ENCODE assay signal across 22 cellular contexts in the genomic region with DNA sequence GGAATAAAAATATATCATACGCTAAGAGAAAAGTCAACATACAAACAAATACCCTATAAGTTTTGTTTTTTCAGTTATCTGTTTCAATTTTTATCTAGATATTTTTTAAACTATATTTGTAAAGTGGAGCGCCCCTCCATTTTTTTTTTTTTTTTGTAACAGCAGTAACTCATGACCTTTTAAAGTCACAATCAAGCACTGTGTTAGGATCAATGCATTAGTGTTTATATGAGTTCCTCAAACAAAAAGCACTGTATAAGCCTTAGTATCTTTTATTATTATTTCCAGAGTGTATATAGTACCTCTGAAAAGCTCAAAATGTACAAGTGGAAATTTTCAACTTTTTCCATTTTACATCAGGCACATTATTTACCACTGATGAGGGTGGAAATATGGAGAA. TPM values are rescaled to one million over a fixed set of nuclear protein-coding genes. Genes with fewer than 3 reads are reported as not detected.
A peak's percentile ranks its signal among the peaks of the same experiment; 100 is the strongest.
DNase-seq lines count a peak whose midpoint lies in the region; ATAC-seq, FAIRE-seq and TF ChIP-seq lines count a peak whose summit lies in the region.
"Had no signal": no experiment of that assay in that cellular context is flagged by ENCODE, and none has a peak within 500 bp of the region (broad histone marks: within the 10 kb centered on the region; RNA-seq: fewer than 3 reads in every experiment).

No MANE protein-coding gene starts in this region.

- in situ Hi-C loops in SK-MEL-5 (cut with HindIII; ENCODE audit: low pct_unique_long_range_greater_than_20kb, low sequenced_read_pairs): no loop called here

- no peaks in the 10 kb centered on the region for H4K20me1 ChIP-seq in OCI-LY1 (ENCODE audit: insufficient read depth, low read length)

- H3K4me3 ChIP-seq in OCI-LY1 (ENCODE audit: low read depth, low read length, poor library complexity, severe bottlenecking) (no peak overlapping the region), kidney (ENCODE audit: low read length in 2 of 2) (no peak overlapping the region), tibial nerve (no peak overlapping the region), right cardiac atrium (ENCODE audit: low read length) (no peak overlapping the region)

- peaks cover 27% of the 10 kb centered on the region for H3K36me3 ChIP-seq in OCI-LY1 (ENCODE audit: insufficient read depth, low read length)
- no peaks in the 10 kb centered on the region for H3K36me3 ChIP-seq in kidney (ENCODE audit: control insufficient read depth in 1 of 2, insufficient read depth in 2 of 2, low read length in 2 of 2)
- peaks cover 0 to 8% (median 0%) of the 10 kb centered on the region in 3 donors for H3K36me3 ChIP-seq in tibial nerve

- peaks cover 11% of the 10 kb centered on the region; the same call in 1 of the 2 replicates for H3F3A ChIP-seq in OCI-LY1 (ENCODE audit: insufficient read depth, low read length)

- peaks cover 45% of the 10 kb centered on the region for H3K4me1 ChIP-seq in OCI-LY1 (ENCODE audit: insufficient read depth, low read length, severe bottlenecking)
- no peaks in the 10 kb centered on the region for H3K4me1 ChIP-seq in kidney (ENCODE audit: control insufficient read depth in 1 of 2, insufficient read depth in 1 of 2, low read depth in 1 of 2, low read length in 2 of 2)
- peaks cover 0 to 47% (median 7%) of the 10 kb centered on the region in 4 donors for H3K4me1 ChIP-seq in tibial nerve
- H3K4me1 ChIP-seq in right cardiac atrium (ENCODE audit: control insufficient read depth, insufficient read depth, low read length): peaks cover 7% of the 10 kb centered on the region
- H3K4me1 ChIP-seq: BE2C had no signal

- H3K9me3 ChIP-seq in OCI-LY1 (ENCODE audit: low read length) (no peaks in the 10 kb centered on the region), kidney (ENCODE audit: control insufficient read depth in 1 of 2, low read length in 2 of 2) (no peaks in the 10 kb centered on the region), tibial nerve (no peaks in the 10 kb centered on the region), right cardiac atrium (ENCODE audit: control insufficient read depth, low read length) (no peaks in the 10 kb centered on the region)
- H3K9me3 ChIP-seq: BE2C had no signal

- peak overlapping the region; percentile 91 for H3K27ac ChIP-seq in OCI-LY1 (ENCODE audit: low read depth, low read length, poor library complexity, severe bottlenecking)
- H3K27ac ChIP-seq in kidney (ENCODE audit: low read depth in 2 of 2, low read length in 2 of 2): no peak overlapping the region
- peak overlapping the region in 3 of 4 donors; percentile 22 to 78 (median 77) for H3K27ac ChIP-seq in tibial nerve
- no peak overlapping the region for H3K27ac ChIP-seq in right cardiac atrium (ENCODE audit: low read length)
- H3K27ac ChIP-seq: HL-60 had no signal

- H2AFZ ChIP-seq in OCI-LY1 (ENCODE audit: low read length): no peak overlapping the region

- H3K27me3 ChIP-seq in OCI-LY1 (ENCODE audit: insufficient read depth, low read length) (no peaks in the 10 kb centered on the region), tibial nerve (no peaks in the 10 kb centered on the region), right cardiac atrium (ENCODE audit: control insufficient read depth, insufficient read depth) (no peaks in the 10 kb centered on the region)
- H3K27me3 ChIP-seq: BE2C had no signal

- TF ChIP-seq CTCF in OCI-LY1 (IDR thresholded peaks at IDR 0.05; ENCODE audit: low read length): no peak
- TF ChIP-seq CTCF in kidney (IDR thresholded peaks at IDR 0.05; ENCODE audit: borderline replicate concordance, extremely low read depth, insufficient read depth): no peak
- TF ChIP-seq CTCF in tibial nerve (IDR thresholded peaks at IDR 0.05): no peak

- H3K4me2 ChIP-seq in OCI-LY1 (ENCODE audit: low read length): peak overlapping the region; percentile 52; the same call in 1 of the 2 replicates

- TF ChIP-seq EP300 in tibial nerve (IDR thresholded peaks at IDR 0.05): no peak

- WGBS in tibial nerve, 2 donors: 42 to 63% methylated on average over 2 of the region's 2 CpGs
- WGBS in right cardiac atrium: 94% methylated on average over 2 of the region's 2 CpGs

- intact Hi-C loops in kidney (cut with DNase I): no loop called here
- intact Hi-C loops in right cardiac atrium (cut with DNase I): no loop called here

- peaks cover 26% of the 10 kb centered on the region for H3K79me2 ChIP-seq in OCI-LY1 (ENCODE audit: insufficient read depth, low read length)

- DNase-seq in SK-MEL-5 (ENCODE audit: low read depth, low spot score) (peak; percentile 87), kidney (no peak), tibial nerve (ENCODE audit: low spot score in 2 of 2) (no peak), dedifferentiated amniotic fluid mesenchymal stem cell (ENCODE audit: extremely low spot score) (no peak), right cardiac atrium (no peak)
- no peak for DNase-seq in activated CD4-positive, alpha-beta T cell treated with anti-CD3 and anti-CD28 coated beads for 4 hours
- DNase-seq: ACHN; BE2C; C1 segment of cervical spinal cord; CD4-positive, CD25-positive, alpha-beta regulatory T cell; CD8-positive, alpha-beta memory T cell; COR-L47; DMS 273 treated with DMSO at 0.1 percent for 48 hours; DMS53; DND-41; GDM1; H9 had no signal

- H3K9ac ChIP-seq in OCI-LY1 (ENCODE audit: low read length) (peak overlapping the region; percentile 4), kidney (ENCODE audit: low read length in 2 of 2) (no peak overlapping the region)

- H3K9me2 ChIP-seq in OCI-LY1 (ENCODE audit: low read depth, low read length): no peaks in the 10 kb centered on the region

- no peak for ATAC-seq in HG03159 (IDR thresholded peaks at IDR 0.05; ENCODE audit: unreplicated experiment)
- ATAC-seq in right cardiac atrium: no peak

- TF ChIP-seq POLR2A in tibial nerve (IDR thresholded peaks at IDR 0.05): no peak

- FAIRE-seq in kidney (lab: Jason Lieb, UNC): peak; percentile 41
- FAIRE-seq: A204.1, H1 had no signal

RNA-seq across cellular contexts. Expression of a gene that starts 20.6 kb away (rescaled TPM):
- total RNA-seq in SK-MEL-5 (2014; rRNA removed; shearing (Covaris generic)): 68.3 and 82.2 TPM in 2 replicates
- 97.2 and 111 TPM in 2 replicates for polyA plus RNA-seq in SK-MEL-5 (2015; cell fraction: cytosol; rRNA removed)
- polyA plus RNA-seq in SK-MEL-5 (2015; cell fraction: nucleus; rRNA removed): 20.0 and 38.5 TPM in 2 replicates
- total RNA-seq in kidney (48.9 TPM), tibial nerve (100 to 1,000 TPM in 3 of 4 donors, 10 to 100 TPM in 1; 98.2 to 146 (median 109) TPM), right cardiac atrium (10 to 100 TPM; 57.6 to 71.9 (median 63.6) TPM)
- polyA plus RNA-seq in kidney (ENCODE audit: insufficient read depth, low read depth, low replicate concordance) (85.8 TPM), right cardiac atrium (144 TPM)

Comparison
In these comparisons a context has a peak if more than half of its experiments do, and no peak if none do; other contexts are left out.
1. H3K27ac ChIP-seq: peak in OCI-LY1 (single experiment) and tibial nerve (3 of 4); none in kidney (0 of 2) and right cardiac atrium (single experiment).